ENCODE assay signal across 17 cellular contexts in genomic region chr10:86288695-86289576, GRCh38.
DNase-seq lines count a peak whose midpoint lies in the region; ATAC-seq and TF ChIP-seq lines count a peak whose summit lies in the region.
"Had no signal": no experiment of that assay in that cellular context is flagged by ENCODE, and none has a peak within 500 bp of the region (broad histone marks: within the 10 kb centered on the region; RNA-seq: fewer than 3 reads in every experiment).

No MANE protein-coding gene starts in this region.

- H3K9me3 Mint-ChIP-seq in neural progenitor cell = no peaks in the 10 kb centered on the region
- H3K9me3 Mint-ChIP-seq: CD4-positive, alpha-beta T cell had no signal

- no peak overlapping the region for H3K4me2 ChIP-seq in neural progenitor cell
- H3K4me2 ChIP-seq: A549, PC-9 had no signal

- ATAC-seq in HG03108 (IDR thresholded peaks at IDR 0.05; ENCODE audit: unreplicated experiment) (no peak), HG02588 (IDR thresholded peaks at IDR 0.05; ENCODE audit: unreplicated experiment) (no peak)
- ATAC-seq: Right ventricle myocardium inferior had no signal

- no peaks in the 10 kb centered on the region for H3K9me3 ChIP-seq in colonic mucosa
- H3K9me3 ChIP-seq in neural progenitor cell (ENCODE audit: low read depth) = no peaks in the 10 kb centered on the region
- H3K9me3 ChIP-seq: A549 had no signal

- no peaks in the 10 kb centered on the region for H3K36me3 ChIP-seq in colonic mucosa
- no peaks in the 10 kb centered on the region for H3K36me3 ChIP-seq in neural progenitor cell

- H3K79me2 ChIP-seq in neural progenitor cell (ENCODE audit: low read depth) = no peaks in the 10 kb centered on the region

- H4K20me1 ChIP-seq in neural progenitor cell (ENCODE audit: low read depth) = no peaks in the 10 kb centered on the region

- no peak overlapping the region for H3K4me3 ChIP-seq in colonic mucosa
- H3K4me3 ChIP-seq in neural progenitor cell = no peak overlapping the region
- H3K4me3 ChIP-seq: A549, GM23248, PC-9 had no signal

- no peaks in the 10 kb centered on the region for H3F3A ChIP-seq in neural progenitor cell (ENCODE audit: low read depth)

- DNase-seq in activated CD8-positive, alpha-beta memory T cell treated with anti-CD3 and anti-CD28 coated beads for 24 hours = peak; percentile 19
- no peak for DNase-seq in activated CD8-positive, alpha-beta memory T cell treated with anti-CD3 and anti-CD28 coated beads, Interleukin-2, amount 50 U/mL, for 4 hours
- DNase-seq in colonic mucosa (peak; percentile 9), neural progenitor cell (ENCODE audit: low spot score) (no peak), ureter (ENCODE audit: low spot score) (peak; percentile 14), KG1 (lab: John Stamatoyannopoulos, UW) (no peak)
- DNase-seq: CD4-positive, alpha-beta T cell; DMS79 treated with DMSO at 0.1 percent for 48 hours; GM23248; KBM-7; NCI-H187; NCI-H446; PC-9 had no signal

- no peaks in the 10 kb centered on the region for H3K4me1 Mint-ChIP-seq in neural progenitor cell

- no peak overlapping the region for H3K4me3 Mint-ChIP-seq in neural progenitor cell
- H3K4me3 Mint-ChIP-seq: CD4-positive, alpha-beta T cell had no signal

- peaks cover 6% of the 10 kb centered on the region for H3K27me3 Mint-ChIP-seq in neural progenitor cell (ENCODE audit: insufficient read depth, low read depth)

- no peaks in the 10 kb centered on the region for H3K27me3 ChIP-seq in colonic mucosa
- no peaks in the 10 kb centered on the region for H3K27me3 ChIP-seq in neural progenitor cell

- no peak for TF ChIP-seq CTCF in colonic mucosa (IDR thresholded peaks at IDR 0.05)
- TF ChIP-seq CTCF in neural progenitor cell (IDR thresholded peaks at IDR 0.05) = no peak

- H3K9ac ChIP-seq in colonic mucosa (ENCODE audit: low read depth in 2 of 2, low read length in 2 of 2) (no peak overlapping the region), neural progenitor cell (no peak overlapping the region)
- H3K9ac ChIP-seq: GM23248 had no signal

- H3K4me1 ChIP-seq in colonic mucosa = no peaks in the 10 kb centered on the region
- peaks cover 5% of the 10 kb centered on the region for H3K4me1 ChIP-seq in neural progenitor cell
- H3K4me1 ChIP-seq: A549 had no signal

- no peak overlapping the region for H2AFZ ChIP-seq in neural progenitor cell (replicated peaks)
- H2AFZ ChIP-seq: GM23248, PC-9 had no signal

- intact Hi-C loops in colonic mucosa (cut with DNase I) = no loop called here

- H3K27ac Mint-ChIP-seq in neural progenitor cell = peak overlapping the region; percentile 83
- H3K27ac Mint-ChIP-seq: CD4-positive, alpha-beta T cell had no signal

- H3K36me3 Mint-ChIP-seq in neural progenitor cell = no peaks in the 10 kb centered on the region

- H3K27ac ChIP-seq in colonic mucosa (no peak overlapping the region), neural progenitor cell (no peak overlapping the region)
- H3K27ac ChIP-seq: A549, GM23248, PC-9 had no signal

Comparison
In these comparisons a context has a peak if more than half of its experiments do, and no peak if none do; other contexts are left out.
1. DNase-seq: peak in activated CD8-positive, alpha-beta memory T cell treated with anti-CD3 and anti-CD28 coated beads for 24 hours (single experiment), colonic mucosa (single experiment) and ureter (single experiment); none in activated CD8-positive, alpha-beta memory T cell treated with anti-CD3 and anti-CD28 coated beads, Interleukin-2, amount 50 U/mL, for 4 hours (single experiment), neural progenitor cell (single experiment) and KG1 (single experiment).